22 cellular contexts compared by ENCODE assay signal in the genomic region with DNA sequence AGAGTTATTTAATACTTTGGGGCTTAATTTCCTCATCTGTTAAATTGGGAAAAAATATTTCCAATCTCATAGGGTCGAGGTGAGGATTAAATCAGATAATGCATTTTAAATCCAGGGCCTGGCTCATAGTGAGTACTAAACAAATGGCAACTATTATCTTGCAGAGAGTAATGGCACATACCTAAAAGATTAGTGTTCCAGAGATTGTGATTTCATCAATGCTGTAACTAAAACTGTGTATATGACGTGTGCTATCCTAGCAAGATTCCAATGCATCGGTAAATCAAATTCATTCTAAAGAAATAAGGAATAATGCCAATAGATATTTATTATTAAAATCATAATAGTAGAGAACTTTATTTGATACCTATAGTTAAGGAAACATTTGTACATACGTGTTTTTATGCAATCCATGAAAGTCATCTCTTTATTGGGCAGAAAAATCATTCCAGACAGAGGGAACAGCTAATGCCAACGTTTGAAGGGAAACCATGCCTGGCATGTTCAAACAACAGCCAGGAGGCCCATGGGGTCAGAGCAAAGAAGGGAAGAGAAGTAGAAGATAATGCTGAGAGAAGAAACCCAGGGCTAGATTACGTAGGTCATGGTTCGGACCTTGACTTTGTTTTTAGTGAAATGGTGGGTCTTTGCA.
DNase-seq lines count a peak whose midpoint lies in the region; ATAC-seq and TF ChIP-seq lines count a peak whose summit lies in the region.
"Had no signal": no experiment of that assay in that cellular context is flagged by ENCODE, and none has a peak within 500 bp of the region (broad histone marks: within the 10 kb centered on the region; RNA-seq: fewer than 3 reads in every experiment).

No MANE protein-coding gene starts in this region.

- POLR2A ChIA-PET in AG04450 (lab: Yijun Ruan, JAX): no interaction called here

- H3K27me3 ChIP-seq in AG04450 (ENCODE audit: control insufficient read depth, insufficient read depth, low read length) (no peaks in the 10 kb centered on the region), heart left ventricle (no peaks in the 10 kb centered on the region), upper lobe of left lung (no peaks in the 10 kb centered on the region)

- peak overlapping the region; percentile 48 for H3K27ac ChIP-seq in AG04450 (ENCODE audit: low read depth, low read length)
- no peak overlapping the region for H3K27ac ChIP-seq in heart left ventricle
- H3K27ac ChIP-seq in upper lobe of left lung: no peak overlapping the region
- H3K27ac ChIP-seq: coronary artery, RWPE1 had no signal

- H3K4me1 ChIP-seq in heart left ventricle: peaks cover 0 to 16% (median 0%) of the 10 kb centered on the region in 12 donors
- H3K4me1 ChIP-seq in upper lobe of left lung: peaks cover 0 to 9% (median 0%) of the 10 kb centered on the region in 4 donors

- 47 to 87% (median 75%) methylated on average over 7 of the region's 7 CpGs for WGBS in heart left ventricle, 4 donors
- 79 to 89% methylated on average over 7 of the region's 7 CpGs for WGBS in upper lobe of left lung, 2 donors

- TF ChIP-seq CTCF in AG04450 (IDR thresholded peaks at IDR 0.05; ENCODE audit: low read depth, low read length) (no peak), astrocyte of the spinal cord (IDR thresholded peaks at IDR 0.05; ENCODE audit: low read depth, low read length) (no peak), heart left ventricle (IDR thresholded peaks at IDR 0.05) (no peak), upper lobe of left lung (IDR thresholded peaks at IDR 0.05) (no peak)

- no peak for TF ChIP-seq EP300 in upper lobe of left lung (IDR thresholded peaks at IDR 0.05)

- CTCF ChIA-PET in AG04450 (lab: Charles Lee): no interaction called here

- peaks cover 4% of the 10 kb centered on the region; the same call in 1 of the 2 replicates for H3K9me3 ChIP-seq in AG04450 (ENCODE audit: control insufficient read depth, insufficient read depth, low read length)
- no peaks in the 10 kb centered on the region for H3K9me3 ChIP-seq in heart left ventricle
- no peaks in the 10 kb centered on the region for H3K9me3 ChIP-seq in upper lobe of left lung

- DNase-seq in AG04450 (ENCODE audit: low read depth, low spot score) (peak; percentile 20), HCEC 1CT (peak; percentile 74), astrocyte of the spinal cord (ENCODE audit: low read depth, low spot score) (peak; percentile 27), iris pigment epithelial cell (ENCODE audit: low read depth) (peak; percentile 76), heart left ventricle (no peak), upper lobe of left lung (no peak), NCI-H1417 treated with DMSO at 0.1 percent for 48 hours (lab: John Stamatoyannopoulos, UW) (no peak)
- DNase-seq: activated CD4-positive, alpha-beta T cell treated with anti-CD3 and anti-CD28 coated beads for 4 hours; activated naive CD8-positive, alpha-beta T cell treated with anti-CD3 and anti-CD28 coated beads for 36 hours; CD4-positive, CD25-positive, alpha-beta regulatory T cell; DMS 273 treated with DMSO at 0.1 percent for 48 hours; foreskin melanocyte; naive B cell; NCI-H1092 treated with DMSO at 0.1 percent for 48 hours; NCI-H2081 treated with DMSO at 0.1 percent for 48 hours; occipital lobe; SW 1271 had no signal

- H3K36me3 ChIP-seq in heart left ventricle (no peaks in the 10 kb centered on the region), upper lobe of left lung (no peaks in the 10 kb centered on the region)

- no peak for TF ChIP-seq POLR2A in heart left ventricle (IDR thresholded peaks at IDR 0.05)
- no peak for TF ChIP-seq POLR2A in upper lobe of left lung (IDR thresholded peaks at IDR 0.05)

- H3K4me3 ChIP-seq in AG04450 (ENCODE audit: low read depth, low read length) (no peak overlapping the region), astrocyte of the spinal cord (ENCODE audit: low read depth, low read length) (no peak overlapping the region), heart left ventricle (no peak overlapping the region), upper lobe of left lung (no peak overlapping the region)
- H3K4me3 ChIP-seq: coronary artery, GM12878 had no signal

- in situ Hi-C loops in astrocyte of the spinal cord (cut with HindIII; ENCODE audit: low sequenced_read_pairs): no loop called here

- intact Hi-C loops in heart left ventricle (cut with DNase I): no loop called here

- ATAC-seq in heart left ventricle (no peak), HG02938 (IDR thresholded peaks at IDR 0.05; ENCODE audit: unreplicated experiment) (no peak), upper lobe of left lung (ENCODE audit: low FRiP score in 2 of 2) (no peak)
- ATAC-seq: activated T-helper 17 cell treated with anti-CD3 and anti-CD28 coated beads, Interleukin-2, amount 50 U/mL, for 72 hours; GM12878 had no signal

Comparison
In these comparisons a context has a peak if more than half of its experiments do, and no peak if none do; other contexts are left out.
1. DNase-seq: peak in AG04450 (single experiment), HCEC 1CT (single experiment), astrocyte of the spinal cord (single experiment) and iris pigment epithelial cell (single experiment); none in heart left ventricle (0 of 5), upper lobe of left lung (0 of 2) and NCI-H1417 treated with DMSO at 0.1 percent for 48 hours (single experiment).